ENCODE assay signal across 20 cellular contexts in the genomic region with DNA sequence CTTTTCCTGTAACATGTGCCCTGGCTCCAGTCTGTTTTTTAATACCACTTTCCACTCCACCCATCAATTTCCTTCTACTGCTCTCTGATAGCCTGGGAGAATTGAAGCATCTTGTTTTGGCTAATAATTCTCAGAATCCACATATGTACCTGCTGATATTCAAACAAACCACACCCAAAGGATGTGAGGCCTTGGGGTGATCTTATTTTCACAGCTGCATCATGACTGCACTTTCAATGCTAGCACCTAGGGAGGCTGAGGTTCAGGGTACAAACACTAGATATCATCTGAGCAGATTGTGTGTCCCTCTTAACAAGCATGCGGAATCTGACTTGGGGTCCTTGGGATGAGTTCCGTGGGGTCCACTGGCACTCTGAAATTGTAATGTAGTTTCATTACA. TPM values are rescaled to one million over a fixed set of nuclear protein-coding genes. Genes with fewer than 3 reads are reported as not detected.
"Had no signal": no experiment of that assay in that cellular context is flagged by ENCODE, and none has a peak within 500 bp of the region (broad histone marks: within the 10 kb centered on the region; RNA-seq: fewer than 3 reads in every experiment).

No MANE protein-coding gene starts in this region.

- H3K4me1 ChIP-seq: esophagus muscularis mucosa, gastrocnemius medialis, heart right ventricle, right atrium auricular region, suprapubic skin, uterus had no signal

- H3K27me3 ChIP-seq: esophagus muscularis mucosa, gastrocnemius medialis, right atrium auricular region, suprapubic skin, thyroid gland, uterus had no signal

- ATAC-seq: effector memory CD8-positive, alpha-beta T cell; gastrocnemius medialis; heart right ventricle; left lobe of liver; mucosa of descending colon; natural killer cell had no signal

- H3K9me3 ChIP-seq: gastrocnemius medialis, mucosa of descending colon, suprapubic skin, thyroid gland, uterus had no signal

- DNase-seq: effector memory CD8-positive, alpha-beta T cell; gastrocnemius medialis; heart right ventricle; islet precursor cell; mammary epithelial cell; mucosa of descending colon; natural killer cell; posterior cingulate gyrus; small intestine; stimulated activated CD4-positive, alpha-beta T cell treated with anti-CD3 and anti-CD28 coated beads, Interleukin-12 subunit alpha, Interleukin-12 subunit beta, amount 100 ng/mL, for 4 hours; stimulated activated naive CD4-positive, alpha-beta T cell; thyroid gland; uterus had no signal

- H3K4me3 Mint-ChIP-seq: effector memory CD8-positive, alpha-beta T cell; natural killer cell; neural crest cell; type B pancreatic cell had no signal

- H3K27ac ChIP-seq: epithelial cell of prostate, esophagus muscularis mucosa, gastrocnemius medialis, heart right ventricle, right atrium auricular region, suprapubic skin, thyroid gland, uterus had no signal

- H3K4me1 Mint-ChIP-seq: natural killer cell, neural crest cell had no signal

- H3K36me3 ChIP-seq: esophagus muscularis mucosa, gastrocnemius medialis, heart right ventricle, right atrium auricular region, suprapubic skin, thyroid gland, uterus had no signal

- H3K36me3 Mint-ChIP-seq: natural killer cell, type B pancreatic cell had no signal

- H3K9me3 Mint-ChIP-seq: effector memory CD8-positive, alpha-beta T cell; natural killer cell had no signal

- H3K27ac Mint-ChIP-seq: natural killer cell, type B pancreatic cell had no signal

- H3K4me3 ChIP-seq: esophagus muscularis mucosa, gastrocnemius medialis, heart right ventricle, mucosa of descending colon, right atrium auricular region, suprapubic skin, thyroid gland, uterus had no signal

RNA-seq across cellular contexts. Expression of a gene that starts 12.7 kb away (rescaled TPM):
- total RNA-seq: natural killer cell had no signal
